In the genomic region with DNA sequence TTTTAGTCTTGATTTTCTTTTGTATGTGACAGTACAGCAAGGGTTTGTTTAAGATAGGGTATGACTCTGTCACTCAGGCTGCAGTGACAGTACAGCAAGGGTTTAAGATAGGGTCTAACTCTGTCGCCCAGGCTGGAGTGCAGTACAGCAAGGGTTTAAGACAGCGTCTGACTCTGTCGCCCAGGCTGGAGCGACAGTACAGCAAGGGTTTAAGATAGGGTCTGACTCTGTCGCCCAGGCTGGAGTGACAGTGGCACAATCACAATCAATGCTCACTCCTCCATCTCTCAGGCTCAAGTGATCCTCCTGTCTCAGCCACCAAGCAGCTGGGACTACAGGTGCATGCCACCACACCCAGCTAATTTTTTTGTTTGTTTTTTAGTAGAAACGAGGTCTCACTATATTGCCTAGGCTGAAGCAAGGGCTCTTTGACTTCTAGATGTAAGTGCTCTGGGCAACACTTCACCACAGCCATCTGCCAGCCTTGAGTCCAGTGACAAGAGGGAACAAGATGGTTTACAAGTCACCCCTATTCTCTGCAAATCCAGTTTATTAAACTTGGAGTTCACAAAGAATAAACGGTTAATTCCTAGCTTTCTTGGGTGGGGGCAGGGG, we compare ENCODE assay signal across 9 cellular contexts. TPM values are rescaled to one million over a fixed set of nuclear protein-coding genes. Genes with fewer than 3 reads are reported as not detected.
DNase-seq lines count a peak whose midpoint lies in the region; ATAC-seq and TF ChIP-seq lines count a peak whose summit lies in the region.
"Had no signal": no experiment of that assay in that cellular context is flagged by ENCODE, and none has a peak within 500 bp of the region (broad histone marks: within the 10 kb centered on the region; RNA-seq: fewer than 3 reads in every experiment).

No MANE protein-coding gene starts in this region.

- H3K4me1 ChIP-seq in adipocyte (ENCODE audit: control insufficient read depth, insufficient read depth, low read length) (peaks cover 19% of the 10 kb centered on the region), vagina (peaks cover 25% of the 10 kb centered on the region)

- peaks cover 9% of the 10 kb centered on the region for H3K4me1 Mint-ChIP-seq in activated naive CD4-positive, alpha-beta T cell treated with anti-CD3 and anti-CD28 coated beads, Interleukin-2, amount 50 U/mL, for 24 hours
- peaks cover 18% of the 10 kb centered on the region for H3K4me1 Mint-ChIP-seq in memory B cell

- no peak for DNase-seq in activated naive CD4-positive, alpha-beta T cell treated with anti-CD3 and anti-CD28 coated beads, Interleukin-2, amount 50 U/mL, for 16 hours
- no peak for DNase-seq in adipocyte (ENCODE audit: low read depth)
- DNase-seq in memory B cell (ENCODE audit: low spot score in 2 of 2): no peak
- DNase-seq in vagina (ENCODE audit: extremely low spot score in 2 of 2): no peak

- H3K4me3 Mint-ChIP-seq in activated naive CD4-positive, alpha-beta T cell treated with anti-CD3 and anti-CD28 coated beads, Interleukin-2, amount 50 U/mL, for 24 hours: peak overlapping the region; percentile 89
- peak overlapping the region; percentile 91 for H3K4me3 Mint-ChIP-seq in memory B cell

- peak overlapping the region; percentile 84 for H3K4me3 ChIP-seq in adipocyte (ENCODE audit: low read length)
- H3K4me3 ChIP-seq in vagina: peak overlapping the region; percentile 52 to 60

- ATAC-seq in memory B cell (ENCODE audit: low read depth) (peak; percentile 4), GM19455 (IDR thresholded peaks at IDR 0.05; ENCODE audit: unreplicated experiment) (no peak), GM19395 (IDR thresholded peaks at IDR 0.05; ENCODE audit: unreplicated experiment) (no peak), HG02623 (IDR thresholded peaks at IDR 0.05; ENCODE audit: unreplicated experiment) (no peak)

- no peaks in the 10 kb centered on the region for H3K9me3 Mint-ChIP-seq in activated naive CD4-positive, alpha-beta T cell treated with anti-CD3 and anti-CD28 coated beads, Interleukin-2, amount 50 U/mL, for 24 hours
- no peaks in the 10 kb centered on the region for H3K9me3 Mint-ChIP-seq in memory B cell

- peaks cover 26% of the 10 kb centered on the region for H3K27me3 ChIP-seq in adipocyte (replicated peaks; ENCODE audit: control insufficient read depth, insufficient read depth, low read length)
- no peaks in the 10 kb centered on the region for H3K27me3 ChIP-seq in vagina

- no peak for TF ChIP-seq CTCF in vagina (IDR thresholded peaks at IDR 0.05)

- peak overlapping the region; percentile 65 for H3K27ac Mint-ChIP-seq in activated naive CD4-positive, alpha-beta T cell treated with anti-CD3 and anti-CD28 coated beads, Interleukin-2, amount 50 U/mL, for 24 hours
- peak overlapping the region; percentile 78 for H3K27ac Mint-ChIP-seq in memory B cell

- H3K36me3 Mint-ChIP-seq in activated naive CD4-positive, alpha-beta T cell treated with anti-CD3 and anti-CD28 coated beads, Interleukin-2, amount 50 U/mL, for 24 hours: peaks cover 7% of the 10 kb centered on the region
- H3K36me3 Mint-ChIP-seq in memory B cell: peaks cover 5% of the 10 kb centered on the region

- H3K9ac ChIP-seq in adipocyte (ENCODE audit: low read length): no peak overlapping the region

- H3K27ac ChIP-seq in vagina: peak overlapping the region; percentile 74

- peaks cover 8% of the 10 kb centered on the region for H3K27me3 Mint-ChIP-seq in activated naive CD4-positive, alpha-beta T cell treated with anti-CD3 and anti-CD28 coated beads, Interleukin-2, amount 50 U/mL, for 24 hours
- peaks cover 8% of the 10 kb centered on the region for H3K27me3 Mint-ChIP-seq in memory B cell

- H3K9me3 ChIP-seq in adipocyte (ENCODE audit: control insufficient read depth, low read length) (no peaks in the 10 kb centered on the region), vagina (no peaks in the 10 kb centered on the region)

- H3K36me3 ChIP-seq in adipocyte (ENCODE audit: control insufficient read depth, insufficient read depth, low read length, severe bottlenecking) (peaks cover 22% of the 10 kb centered on the region), vagina (peaks cover 0 to 5% of the 10 kb centered on the region in 2 donors)

- intact Hi-C loops in vagina (cut with DNase I): no loop called here

- no peak for TF ChIP-seq POLR2A in vagina (IDR thresholded peaks at IDR 0.05)

RNA-seq across cellular contexts. Expression of gene SH2D5, which starts 1.0 kb away (rescaled TPM):
- not detected for total RNA-seq in vagina
- total RNA-seq: urinary bladder had no signal

RNA-seq across cellular contexts. Expression of gene KIF17, which starts 15.7 kb away (rescaled TPM):
- 2.5 TPM for total RNA-seq in vagina

RNA-seq across cellular contexts. Expression of gene HP1BP3, which starts 53.6 kb away (rescaled TPM):
- 267 TPM for total RNA-seq in vagina
